12 cellular contexts compared by ENCODE assay signal in genomic region chr9:136324501-136325300, GRCh38. TPM values are rescaled to one million over a fixed set of nuclear protein-coding genes. Genes with fewer than 3 reads are reported as not detected.
DNase-seq lines count a peak whose midpoint lies in the region; ATAC-seq and TF ChIP-seq lines count a peak whose summit lies in the region.
"Had no signal": no experiment of that assay in that cellular context is flagged by ENCODE, and none has a peak within 500 bp of the region (broad histone marks: within the 10 kb centered on the region; RNA-seq: fewer than 3 reads in every experiment).

No MANE protein-coding gene starts in this region.

- peaks cover 3% of the 10 kb centered on the region for H3K4me1 Mint-ChIP-seq in activated CD4-positive, alpha-beta memory T cell treated with anti-CD3 and anti-CD28 coated beads, Interleukin-2, amount 10 ng/mL, durations not matched to agents 7 days and 5 days

- CTCF ChIA-PET in activated CD4-positive, alpha-beta memory T cell treated with anti-CD3 and anti-CD28 coated beads, Interleukin-2, amount 10 ng/mL, durations not matched to agents 7 days and 5 days (lab: Charles Lee) = no interaction called here

- H3K27ac Mint-ChIP-seq in activated CD4-positive, alpha-beta memory T cell treated with anti-CD3 and anti-CD28 coated beads, Interleukin-2, amount 10 ng/mL, durations not matched to agents 7 days and 5 days = no peak overlapping the region
- H3K27ac Mint-ChIP-seq: activated naive CD4-positive, alpha-beta T cell treated with anti-CD3 and anti-CD28 coated beads for 36 hours; T-helper 17 cell had no signal

- no peaks in the 10 kb centered on the region for H3K27me3 Mint-ChIP-seq in activated CD4-positive, alpha-beta memory T cell treated with anti-CD3 and anti-CD28 coated beads, Interleukin-2, amount 10 ng/mL, durations not matched to agents 7 days and 5 days
- H3K27me3 Mint-ChIP-seq: T-helper 17 cell had no signal

- H3K9me3 ChIP-seq in heart right ventricle (peaks cover 0 to 9% (median 0%) of the 10 kb centered on the region in 11 donors), thyroid gland (no peaks in the 10 kb centered on the region), adrenal gland (replicated peaks in 1 of 3) (no peaks in the 10 kb centered on the region)

- H3K4me3 ChIP-seq in heart right ventricle (no peak overlapping the region), thyroid gland (replicated peaks in 1 of 3) (no peak overlapping the region), adrenal gland (no peak overlapping the region)

- TF ChIP-seq POLR2A in thyroid gland (IDR thresholded peaks at IDR 0.05) = no peak
- no peak for TF ChIP-seq POLR2A in adrenal gland (IDR thresholded peaks at IDR 0.05)

- peak in 2 of 9 donors; percentile 26 for TF ChIP-seq CTCF in heart right ventricle (IDR thresholded peaks at IDR 0.05)
- TF ChIP-seq CTCF in thyroid gland (IDR thresholded peaks at IDR 0.05) = peak in 1 of 6 experiments; percentile 18
- TF ChIP-seq CTCF in adrenal gland (IDR thresholded peaks at IDR 0.05) = no peak

- WGBS in heart right ventricle, 2 donors = 42 to 51% methylated on average over 24 of the region's 24 CpGs
- 57 to 65% methylated on average over 9 to 20 of the region's 24 CpGs for WGBS in thyroid gland, 2 donors
- 80 to 87% (median 81%) methylated on average over 16 to 24 of the region's 24 CpGs for WGBS in adrenal gland, 4 donors

- H3K9me3 Mint-ChIP-seq in activated CD4-positive, alpha-beta memory T cell treated with anti-CD3 and anti-CD28 coated beads, Interleukin-2, amount 10 ng/mL, durations not matched to agents 7 days and 5 days = no peaks in the 10 kb centered on the region
- H3K9me3 Mint-ChIP-seq: activated naive CD4-positive, alpha-beta T cell treated with anti-CD3 and anti-CD28 coated beads for 36 hours had no signal

- H3K4me3 Mint-ChIP-seq in activated CD4-positive, alpha-beta memory T cell treated with anti-CD3 and anti-CD28 coated beads, Interleukin-2, amount 10 ng/mL, durations not matched to agents 7 days and 5 days = no peak overlapping the region
- H3K4me3 Mint-ChIP-seq: activated naive CD4-positive, alpha-beta T cell treated with anti-CD3 and anti-CD28 coated beads for 36 hours; T-helper 17 cell had no signal

- H3K4me1 ChIP-seq in heart right ventricle (peaks cover 24 to 48% (median 33%) of the 10 kb centered on the region in 9 donors), thyroid gland (peaks cover 20 to 26% of the 10 kb centered on the region in 2 donors), adrenal gland (replicated peaks in 1 of 2) (peaks cover 5 to 26% of the 10 kb centered on the region in 2 donors)

- H3K36me3 ChIP-seq in heart right ventricle = no peaks in the 10 kb centered on the region
- no peaks in the 10 kb centered on the region for H3K36me3 ChIP-seq in thyroid gland
- no peaks in the 10 kb centered on the region for H3K36me3 ChIP-seq in adrenal gland (replicated peaks in 1 of 2)

- no peaks in the 10 kb centered on the region for H3K36me3 Mint-ChIP-seq in activated CD4-positive, alpha-beta memory T cell treated with anti-CD3 and anti-CD28 coated beads, Interleukin-2, amount 10 ng/mL, durations not matched to agents 7 days and 5 days (ENCODE audit: low read depth)

- POLR2A ChIA-PET in activated CD4-positive, alpha-beta memory T cell treated with anti-CD3 and anti-CD28 coated beads, Interleukin-2, amount 10 ng/mL, durations not matched to agents 7 days and 5 days (lab: Charles Lee) = interaction anchor here (2.2 kb wide), 1 partner anchor 39 kb away, joined by 6 read pairs; the partner anchor contains the start of gene DNLZ

- intact Hi-C loops in heart right ventricle (cut with DNase I) = loop anchor here in 1 of 10 donors (5.0 kb wide), 1 partner anchor 38 kb away; the partner anchor contains the start of gene DNLZ
- intact Hi-C loops in thyroid gland (cut with DNase I) = no loop called here
- intact Hi-C loops in adrenal gland (cut with DNase I) = no loop called here

- H3K27ac ChIP-seq in heart right ventricle = peak overlapping the region in 7 of 10 donors; percentile 34 to 72 (median 58)
- H3K27ac ChIP-seq in thyroid gland = peak overlapping the region in 2 of 3 donors; percentile 40 to 46
- no peak overlapping the region for H3K27ac ChIP-seq in adrenal gland
- H3K27ac ChIP-seq: HL-60 had no signal

- peak; percentile 50 for DNase-seq in NCI-H82 (lab: John Stamatoyannopoulos, UW)
- no peak for DNase-seq in NCI-H82 treated with DMSO at 0.1 percent for 48 hours (lab: John Stamatoyannopoulos, UW; ENCODE audit: unreplicated experiment)
- peak; percentile 50 to 70 for DNase-seq in heart right ventricle
- DNase-seq in thyroid gland = peak; percentile 82 to 84
- DNase-seq in activated CD4-positive, alpha-beta memory T cell treated with anti-CD3 and anti-CD28 coated beads, Interleukin-2, amount 10 ng/mL, durations not matched to agents 7 days and 5 days = no peak
- no peak for DNase-seq in adrenal gland
- DNase-seq: activated naive CD4-positive, alpha-beta T cell treated with anti-CD3 and anti-CD28 coated beads for 36 hours; NCI-H1048; stimulated activated naive CD4-positive, alpha-beta T cell; T-helper 17 cell had no signal

- ATAC-seq in heart right ventricle = peak; percentile 30 to 79 (median 68)
- ATAC-seq: T-helper 17 cell had no signal

- H3K27me3 ChIP-seq in heart right ventricle = peaks cover 0 to 23% (median 0%) of the 10 kb centered on the region in 7 donors
- no peaks in the 10 kb centered on the region for H3K27me3 ChIP-seq in thyroid gland
- no peaks in the 10 kb centered on the region for H3K27me3 ChIP-seq in adrenal gland

RNA-seq across cellular contexts. Expression of gene GPSM1, which starts 2.6 kb away (rescaled TPM):
- total RNA-seq in heart right ventricle (10 to 100 TPM; 19.4 to 50.2 (median 24.8) TPM), thyroid gland (10 to 100 TPM in 3 of 4 donors, 1 to 10 TPM in 1; 5.9 to 18.1 (median 12.2) TPM), adrenal gland (10 to 100 TPM in 7 of 8 donors, 1 to 10 TPM in 1; 9.9 to 50.4 (median 17.2) TPM)
- polyA plus RNA-seq in heart right ventricle (10 to 100 TPM; 26.2 to 87.8 TPM), adrenal gland (10 to 100 TPM in 2 of 3 donors, 1 to 10 TPM in 1; 2.9 to 48.9 (median 31.5) TPM)
- 1 to 10 TPM; 6.0 to 6.5 TPM for total RNA-seq in activated CD4-positive, alpha-beta memory T cell treated with anti-CD3 and anti-CD28 coated beads, Interleukin-2, amount 10 ng/mL, durations not matched to agents 7 days and 5 days

RNA-seq across cellular contexts. Expression of gene CCDC187, which starts 20.8 kb away (rescaled TPM):
- under 1 TPM in 3 of 10 donors, not detected in 7; 0.02 to 0.04 (median 0.03) TPM for total RNA-seq in heart right ventricle
- polyA plus RNA-seq in heart right ventricle = under 1 TPM in 1 of 2 donors, not detected in 1; 0.07 TPM
- 1 to 10 TPM; 5.2 to 9.1 (median 6.2) TPM for total RNA-seq in thyroid gland
- not detected for total RNA-seq in activated CD4-positive, alpha-beta memory T cell treated with anti-CD3 and anti-CD28 coated beads, Interleukin-2, amount 10 ng/mL, durations not matched to agents 7 days and 5 days
- total RNA-seq in adrenal gland = under 1 TPM in 7 of 8 donors, not detected in 1; 0.04 to 0.19 (median 0.09) TPM
- polyA plus RNA-seq in adrenal gland = under 1 TPM; under 0.01 to 0.08 (median 0.04) TPM
- total RNA-seq: activated naive CD4-positive, alpha-beta T cell treated with anti-CD3 and anti-CD28 coated beads for 36 hours; osteoblast had no signal

RNA-seq across cellular contexts. Expression of gene DNLZ, which starts 38.8 kb away (rescaled TPM):
- total RNA-seq in heart right ventricle (10 to 100 TPM; 23.3 to 39.5 (median 30.7) TPM), thyroid gland (10 to 100 TPM; 16.2 to 58.4 (median 23.1) TPM), adrenal gland (10 to 100 TPM; 12.1 to 28.9 (median 18.3) TPM)
- polyA plus RNA-seq in heart right ventricle (10 to 100 TPM; 37.0 to 49.2 TPM), adrenal gland (10 to 100 TPM in 2 of 3 donors, 1 to 10 TPM in 1; 3.1 to 20.5 (median 14.7) TPM)
- 10 to 100 TPM; 11.5 TPM for total RNA-seq in activated CD4-positive, alpha-beta memory T cell treated with anti-CD3 and anti-CD28 coated beads, Interleukin-2, amount 10 ng/mL, durations not matched to agents 7 days and 5 days

RNA-seq across cellular contexts. Expression of gene CARD9, which starts 48.8 kb away (rescaled TPM):
- 1 to 10 TPM in 5 of 10 donors, under 1 TPM in 4, not detected in 1; 0.21 to 2.0 (median 1.1) TPM for total RNA-seq in heart right ventricle
- polyA plus RNA-seq in heart right ventricle = 1 to 10 TPM; 1.3 to 1.6 TPM
- 1 to 10 TPM in 1 of 4 donors, under 1 TPM in 3; 0.27 to 1.5 (median 0.74) TPM for total RNA-seq in thyroid gland
- 1 to 10 TPM in 1 of 2 experiments, under 1 TPM in 1; 0.55 to 1.3 TPM for total RNA-seq in activated CD4-positive, alpha-beta memory T cell treated with anti-CD3 and anti-CD28 coated beads, Interleukin-2, amount 10 ng/mL, durations not matched to agents 7 days and 5 days
- total RNA-seq in adrenal gland = 1 to 10 TPM; 1.1 to 5.8 (median 4.0) TPM
- polyA plus RNA-seq in adrenal gland = 10 to 100 TPM in 1 of 3 donors, 1 to 10 TPM in 1, under 1 TPM in 1; 0.35 to 10.6 (median 5.7) TPM

Comparison
In these comparisons a context has a peak if more than half of its experiments do, and no peak if none do; other contexts are left out.
1. DNase-seq: peak in NCI-H82 (single experiment), heart right ventricle (2 of 2) and thyroid gland (2 of 2); none in NCI-H82 treated with DMSO at 0.1 percent for 48 hours (single experiment), activated CD4-positive, alpha-beta memory T cell treated with anti-CD3 and anti-CD28 coated beads, Interleukin-2, amount 10 ng/mL, durations not matched to agents 7 days and 5 days (single experiment) and adrenal gland (0 of 7).
2. H3K27ac ChIP-seq: peak in heart right ventricle (7 of 10) and thyroid gland (2 of 3); none in adrenal gland (0 of 5).
3. RNA of gene CCDC187, which starts 20.8 kb away (total RNA-seq): 5.2 to 9.1 TPM in thyroid gland; 0.04 to 0.19 TPM in adrenal gland, not detected in activated CD4-positive, alpha-beta memory T cell treated with anti-CD3 and anti-CD28 coated beads, Interleukin-2, amount 10 ng/mL, durations not matched to agents 7 days and 5 days and 0.02 to 0.04 TPM in heart right ventricle; every median in the first group is over 4 times any median in the second.